31 cellular contexts compared by ENCODE assay signal in genomic region chr1:110280804-110281203, GRCh38.
"Had no signal": no experiment of that assay in that cellular context is flagged by ENCODE, and none has a peak within 500 bp of the region (broad histone marks: within the 10 kb centered on the region; RNA-seq: fewer than 3 reads in every experiment).

No MANE protein-coding gene starts in this region.

- DNase-seq: activated CD4-positive, alpha-beta memory T cell treated with anti-CD3 and anti-CD28 coated beads for 36 hours; activated CD4-positive, alpha-beta T cell treated with anti-CD3 and anti-CD28 coated beads for 36 hours; activated CD4-positive, alpha-beta T cell treated with anti-CD3 and anti-CD28 coated beads, Interleukin-2, amount 10 ng/mL, durations not matched to agents 24 days and 14 days; activated CD4-positive, CD25-positive, alpha-beta regulatory T cell; activated CD4-positive, CD25-positive, alpha-beta regulatory T cell treated with anti-CD3 and anti-CD28 coated beads, Interleukin-2, amount 50 U/mL, for 72 hours; activated CD8-positive, alpha-beta memory T cell treated with anti-CD3 and anti-CD28 coated beads, Interleukin-2, amount 10 ng/mL, durations not matched to agents 7 days and 5 days; activated CD8-positive, alpha-beta memory T cell treated with anti-CD3 and anti-CD28 coated beads, Interleukin-2, amount 50 U/mL, for 48 hours; activated CD8-positive, alpha-beta T cell treated with anti-CD3 and anti-CD28 coated beads, Interleukin-2, amount 10 ng/mL, durations not matched to agents 7 days and 5 days; activated gamma-delta T cell; activated naive CD4-positive, alpha-beta T cell; activated naive CD4-positive, alpha-beta T cell treated with anti-CD3 and anti-CD28 coated beads, Interleukin-2, amount 10 ng/mL, durations not matched to agents 7 days and 5 days; activated naive CD8-positive, alpha-beta T cell treated with anti-CD3 and anti-CD28 coated beads, Interleukin-2, amount 10 ng/mL, durations not matched to agents 7 days and 5 days; activated T-cell treated with anti-CD3 and anti-CD28 coated beads for 4 hours; activated T-cell treated with anti-CD3 and anti-CD28 coated beads, Interleukin-2, amount 50 U/mL, for 24 hours; activated T-cell treated with anti-CD3 and anti-CD28 coated beads, Interleukin-2, amount 50 U/mL, for 72 hours; central memory CD4-positive, alpha-beta T cell; cerebellar nuclear complex; colonic mucosa; dorsolateral prefrontal cortex; effector memory CD4-positive, alpha-beta T cell; foreskin keratinocyte; gastrocnemius medialis; glutamatergic neuron; heart left ventricle; T-helper 1 cell; T-helper 2 cell had no signal

- H3K27me3 ChIP-seq: ascending aorta, breast epithelium, cardiac muscle cell, colonic mucosa, dorsolateral prefrontal cortex, esophagus muscularis mucosa, gastrocnemius medialis, heart left ventricle had no signal

- H3K4me3 ChIP-seq: ascending aorta, breast epithelium, cardiac muscle cell, colonic mucosa, dorsolateral prefrontal cortex, esophagus muscularis mucosa, gastrocnemius medialis, heart left ventricle had no signal

- H3K9me3 ChIP-seq: ascending aorta, breast epithelium, colonic mucosa, esophagus muscularis mucosa, gastrocnemius medialis, heart left ventricle had no signal

- H3K4me1 ChIP-seq: ascending aorta, breast epithelium, colonic mucosa, esophagus muscularis mucosa, foreskin keratinocyte had no signal

- H3K36me3 ChIP-seq: ascending aorta, breast epithelium, cardiac muscle cell, colonic mucosa, esophagus muscularis mucosa, gastrocnemius medialis, heart left ventricle had no signal

- ATAC-seq: activated CD4-positive, alpha-beta T cell treated with anti-CD3 and anti-CD28 coated beads for 36 hours; activated CD8-positive, alpha-beta memory T cell treated with anti-CD3 and anti-CD28 coated beads, Interleukin-2, amount 10 ng/mL, durations not matched to agents 7 days and 5 days; activated CD8-positive, alpha-beta T cell treated with anti-CD3 and anti-CD28 coated beads, Interleukin-2, amount 10 ng/mL, durations not matched to agents 7 days and 5 days; activated naive CD4-positive, alpha-beta T cell treated with anti-CD3 and anti-CD28 coated beads, Interleukin-2, amount 50 U/mL, for 72 hours; activated T-cell treated with anti-CD3 and anti-CD28 coated beads, Interleukin-2, amount 50 U/mL, for 72 hours; foreskin keratinocyte; gastrocnemius medialis; heart left ventricle had no signal

- H3K27ac ChIP-seq: ascending aorta, breast epithelium, cardiac muscle cell, colonic mucosa, dorsolateral prefrontal cortex, esophagus muscularis mucosa, foreskin keratinocyte, gastrocnemius medialis, heart left ventricle had no signal
